1 cellular context compared by ENCODE assay signal in the genomic region with DNA sequence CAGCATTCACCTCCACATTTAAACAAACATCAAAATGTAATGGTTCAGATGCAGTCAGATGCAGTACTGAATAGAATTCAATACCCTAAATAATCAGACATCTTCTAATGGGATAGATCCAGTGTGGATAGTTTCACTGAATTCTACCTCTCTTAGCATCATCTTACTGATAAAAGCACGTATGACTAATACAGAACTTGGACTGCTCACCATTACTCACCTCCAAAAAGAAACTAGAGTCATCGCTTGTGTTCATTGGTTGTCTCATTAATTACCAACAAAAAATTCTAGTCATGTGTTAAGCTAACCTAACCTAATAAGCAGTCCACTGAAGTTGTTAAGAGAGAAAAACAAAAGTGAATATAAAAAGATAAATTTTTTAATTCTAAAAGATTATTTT.
TF ChIP-seq lines count a peak whose summit lies in the region.

No MANE protein-coding gene starts in this region.

TF ChIP-seq in IMR-90, 13 proteins besides CTCF, POLR2A, EP300 and RAD21:
- TF ChIP-seq CHD1 (IDR thresholded peaks at IDR 0.05; ENCODE audit: low read depth, low read length), result no peak
- 0 out of 2 replicates have a peak, but pooled peaks have one; percentile 47 for TF ChIP-seq FOS (IDR thresholded peaks at IDR 0.05; ENCODE audit: low read depth, low read length)
- TF ChIP-seq MAFK (IDR thresholded peaks at IDR 0.05; ENCODE audit: low read depth, low read length), result no peak
- no peak for TF ChIP-seq SMC3 (IDR thresholded peaks at IDR 0.05; ENCODE audit: low read depth, low read length)
- no peak for TF ChIP-seq MXI1 (IDR thresholded peaks at IDR 0.05; ENCODE audit: borderline replicate concordance, low read depth, low read length)
- TF ChIP-seq, protein P1, sequence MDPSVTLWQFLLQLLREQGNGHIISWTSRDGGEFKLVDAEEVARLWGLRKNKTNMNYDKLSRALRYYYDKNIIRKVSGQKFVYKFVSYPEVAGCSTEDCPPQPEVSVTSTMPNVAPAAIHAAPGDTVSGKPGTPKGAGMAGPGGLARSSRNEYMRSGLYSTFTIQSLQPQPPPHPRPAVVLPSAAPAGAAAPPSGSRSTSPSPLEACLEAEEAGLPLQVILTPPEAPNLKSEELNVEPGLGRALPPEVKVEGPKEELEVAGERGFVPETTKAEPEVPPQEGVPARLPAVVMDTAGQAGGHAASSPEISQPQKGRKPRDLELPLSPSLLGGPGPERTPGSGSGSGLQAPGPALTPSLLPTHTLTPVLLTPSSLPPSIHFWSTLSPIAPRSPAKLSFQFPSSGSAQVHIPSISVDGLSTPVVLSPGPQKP (IDR thresholded peaks at IDR 0.05; ENCODE audit: borderline replicate concordance, low read depth, low read length), result no peak
- TF ChIP-seq CEBPB (IDR thresholded peaks at IDR 0.05; ENCODE audit: low read depth, low read length), result no peak
